ENCODE assay signal across 12 cellular contexts in genomic region chr10:97921581-97922377, GRCh38.
DNase-seq lines count a peak whose midpoint lies in the region; ATAC-seq and TF ChIP-seq lines count a peak whose summit lies in the region.
"Had no signal": no experiment of that assay in that cellular context is flagged by ENCODE, and none has a peak within 500 bp of the region (broad histone marks: within the 10 kb centered on the region; RNA-seq: fewer than 3 reads in every experiment).

No MANE protein-coding gene starts in this region.

- H3K4me3 Mint-ChIP-seq in activated CD4-positive, alpha-beta memory T cell treated with anti-CD3 and anti-CD28 coated beads for 36 hours: no peak overlapping the region

- TF ChIP-seq POLR2A in right lobe of liver (IDR thresholded peaks at IDR 0.05): no peak

- no peaks in the 10 kb centered on the region for H3K27me3 ChIP-seq in right lobe of liver

- WGBS in right lobe of liver (ENCODE audit: insufficient coverage, low coverage, low lambda C conversion rate, missing lambda C conversion rate): 29% methylated on average over 9 of the region's 9 CpGs

- peaks cover 0 to 5% (median 0%) of the 10 kb centered on the region in 4 donors for H3K4me1 ChIP-seq in right lobe of liver

- POLR2A ChIA-PET in activated CD4-positive, alpha-beta memory T cell treated with anti-CD3 and anti-CD28 coated beads for 36 hours (lab: Charles Lee): no interaction called here

- H3K27me3 Mint-ChIP-seq in activated CD4-positive, alpha-beta memory T cell treated with anti-CD3 and anti-CD28 coated beads for 36 hours: peaks cover 19% of the 10 kb centered on the region

- no peaks in the 10 kb centered on the region for H3K36me3 ChIP-seq in right lobe of liver

- no peak overlapping the region for H3K4me3 ChIP-seq in right lobe of liver

- no peak for TF ChIP-seq CTCF in right lobe of liver (IDR thresholded peaks at IDR 0.05)

- H3K9me3 Mint-ChIP-seq in activated CD4-positive, alpha-beta memory T cell treated with anti-CD3 and anti-CD28 coated beads for 36 hours: no peaks in the 10 kb centered on the region

- DNase-seq in COLO829 (ENCODE audit: low spot score) (peak; percentile 6), NCI-H1092 (lab: John Stamatoyannopoulos, UW) (peak; percentile 44), cerebellum (ENCODE audit: low spot score) (peak; percentile 78), right lobe of liver (peak in 1 of 3 donors; percentile 53), NCI-H1417 treated with DMSO at 0.1 percent for 48 hours (lab: John Stamatoyannopoulos, UW) (no peak), NCI-H748 treated with DMSO at 0.1 percent for 48 hours (lab: John Stamatoyannopoulos, UW) (no peak)
- DNase-seq in activated effector memory CD4-positive, alpha-beta T cell treated with anti-CD3 and anti-CD28 coated beads, Interleukin-2, amount 50 U/mL, for 16 hours: no peak
- no peak for DNase-seq in activated CD4-positive, alpha-beta memory T cell treated with anti-CD3 and anti-CD28 coated beads for 36 hours
- DNase-seq: activated effector memory CD4-positive, alpha-beta T cell treated with Interleukin-2 at 50 U/mL for 16 hours; dermis blood vessel endothelial cell; erythroblast; PC-3 had no signal

- H3K4me1 Mint-ChIP-seq in activated CD4-positive, alpha-beta memory T cell treated with anti-CD3 and anti-CD28 coated beads for 36 hours (ENCODE audit: low read depth): peaks cover 4% of the 10 kb centered on the region

- no peaks in the 10 kb centered on the region for H3K36me3 Mint-ChIP-seq in activated CD4-positive, alpha-beta memory T cell treated with anti-CD3 and anti-CD28 coated beads for 36 hours

- no peak overlapping the region for H3K27ac ChIP-seq in right lobe of liver

- CTCF ChIA-PET in activated CD4-positive, alpha-beta memory T cell treated with anti-CD3 and anti-CD28 coated beads for 36 hours (lab: Charles Lee): interaction anchor here (1.6 kb wide), 1 partner anchor 120 kb away, joined by 4 read pairs; no protein-coding TSS in a partner anchor

- H3K9me3 ChIP-seq in right lobe of liver: no peaks in the 10 kb centered on the region

- peak; percentile 42 to 92 (median 54) for ATAC-seq in right lobe of liver
- ATAC-seq: PC-3 had no signal

- intact Hi-C loops in right lobe of liver (cut with DNase I): no loop called here
- intact Hi-C loops in activated CD4-positive, alpha-beta memory T cell treated with anti-CD3 and anti-CD28 coated beads for 36 hours (cut with micrococcal nuclease): no loop called here

- H3K27ac Mint-ChIP-seq in activated CD4-positive, alpha-beta memory T cell treated with anti-CD3 and anti-CD28 coated beads for 36 hours: no peak overlapping the region

Comparison
In these comparisons a context has a peak if more than half of its experiments do, and no peak if none do; other contexts are left out.
1. DNase-seq: peak in COLO829 (single experiment), NCI-H1092 (single experiment) and cerebellum (single experiment); none in NCI-H1417 treated with DMSO at 0.1 percent for 48 hours (single experiment), activated effector memory CD4-positive, alpha-beta T cell treated with anti-CD3 and anti-CD28 coated beads, Interleukin-2, amount 50 U/mL, for 16 hours (single experiment), NCI-H748 treated with DMSO at 0.1 percent for 48 hours (single experiment) and activated CD4-positive, alpha-beta memory T cell treated with anti-CD3 and anti-CD28 coated beads for 36 hours (single experiment).